14 cellular contexts compared by ENCODE assay signal in genomic region chr10:71697938-71698709, GRCh38. TPM values are rescaled to one million over a fixed set of nuclear protein-coding genes. Genes with fewer than 3 reads are reported as not detected.
DNase-seq lines count a peak whose midpoint lies in the region; ATAC-seq lines count a peak whose summit lies in the region.
"Had no signal": no experiment of that assay in that cellular context is flagged by ENCODE, and none has a peak within 500 bp of the region (broad histone marks: within the 10 kb centered on the region; RNA-seq: fewer than 3 reads in every experiment).

No MANE protein-coding gene starts in this region.

- H3K9me3 Mint-ChIP-seq in activated naive CD4-positive, alpha-beta T cell treated with anti-CD3 and anti-CD28 coated beads, Interleukin-2, amount 10 ng/mL, durations not matched to agents 7 days and 5 days: no peaks in the 10 kb centered on the region
- H3K9me3 Mint-ChIP-seq in naive thymus-derived CD4-positive, alpha-beta T cell: no peaks in the 10 kb centered on the region
- no peaks in the 10 kb centered on the region for H3K9me3 Mint-ChIP-seq in stimulated activated naive CD8-positive, alpha-beta T cell treated with anti-CD3 and anti-CD28 coated beads, Interleukin-15, Interleukin-2, amounts not matched to agents 100 ng/mL and 50 ng/mL, for 24 hours
- H3K9me3 Mint-ChIP-seq: H9 had no signal

- no peak overlapping the region for H3K27ac ChIP-seq in naive thymus-derived CD4-positive, alpha-beta T cell (ENCODE audit: low read depth, low read length)

- no peaks in the 10 kb centered on the region for H3K9me3 ChIP-seq in naive thymus-derived CD4-positive, alpha-beta T cell (ENCODE audit: control insufficient read depth in 2 of 3, low read length in 3 of 3)

- POLR2A ChIA-PET in naive thymus-derived CD4-positive, alpha-beta T cell (lab: Charles Lee): interaction anchor here (0.6 to 1.2 kb wide), 5 partner anchors 13 to 180 kb away, joined by 3 to 4 read pairs (median 3); no protein-coding TSS in a partner anchor

- ATAC-seq in naive thymus-derived CD4-positive, alpha-beta T cell: peak; percentile 22
- no peak for ATAC-seq in GM21737 (IDR thresholded peaks at IDR 0.05; ENCODE audit: unreplicated experiment)

- CTCF ChIA-PET in activated naive CD4-positive, alpha-beta T cell treated with anti-CD3 and anti-CD28 coated beads, Interleukin-2, amount 10 ng/mL, durations not matched to agents 7 days and 5 days (lab: Charles Lee): interaction anchor here (0.6 to 8.6 kb wide), 16 partner anchors 11 to 431 kb away, joined by 3 to 126 read pairs (median 6); partner anchors contain the start of genes SLC29A3 and VSIR
- CTCF ChIA-PET in naive thymus-derived CD4-positive, alpha-beta T cell (lab: Charles Lee): interaction anchor here (0.7 to 3.4 kb wide), 15 partner anchors 9 to 422 kb away, joined by 3 to 33 read pairs (median 4); partner anchors contain the start of gene VSIR

- peaks cover 56% of the 10 kb centered on the region for H3K4me1 Mint-ChIP-seq in activated naive CD4-positive, alpha-beta T cell treated with anti-CD3 and anti-CD28 coated beads, Interleukin-2, amount 10 ng/mL, durations not matched to agents 7 days and 5 days
- peaks cover 6 to 41% (median 28%) of the 10 kb centered on the region in 7 donors for H3K4me1 Mint-ChIP-seq in naive thymus-derived CD4-positive, alpha-beta T cell
- H3K4me1 Mint-ChIP-seq in stimulated activated naive CD8-positive, alpha-beta T cell treated with anti-CD3 and anti-CD28 coated beads, Interleukin-15, Interleukin-2, amounts not matched to agents 100 ng/mL and 50 ng/mL, for 24 hours (ENCODE audit: low read depth): peaks cover 56% of the 10 kb centered on the region

- H3K4me3 Mint-ChIP-seq in activated naive CD4-positive, alpha-beta T cell treated with anti-CD3 and anti-CD28 coated beads, Interleukin-2, amount 10 ng/mL, durations not matched to agents 7 days and 5 days: no peak overlapping the region
- H3K4me3 Mint-ChIP-seq in naive thymus-derived CD4-positive, alpha-beta T cell: peak overlapping the region in 1 of 10 donors; percentile 8
- H3K4me3 Mint-ChIP-seq in stimulated activated naive CD8-positive, alpha-beta T cell treated with anti-CD3 and anti-CD28 coated beads, Interleukin-15, Interleukin-2, amounts not matched to agents 100 ng/mL and 50 ng/mL, for 24 hours: peak overlapping the region; percentile 1
- H3K4me3 Mint-ChIP-seq: H9 had no signal

- peak overlapping the region; percentile 9 for H3K27ac Mint-ChIP-seq in activated naive CD4-positive, alpha-beta T cell treated with anti-CD3 and anti-CD28 coated beads, Interleukin-2, amount 10 ng/mL, durations not matched to agents 7 days and 5 days
- H3K27ac Mint-ChIP-seq in naive thymus-derived CD4-positive, alpha-beta T cell: peak overlapping the region in 3 of 9 donors; percentile 11 to 73 (median 17)
- peak overlapping the region; percentile 83 for H3K27ac Mint-ChIP-seq in stimulated activated naive CD8-positive, alpha-beta T cell treated with anti-CD3 and anti-CD28 coated beads, Interleukin-15, Interleukin-2, amounts not matched to agents 100 ng/mL and 50 ng/mL, for 24 hours

- no peaks in the 10 kb centered on the region for H3K27me3 ChIP-seq in naive thymus-derived CD4-positive, alpha-beta T cell (ENCODE audit: control insufficient read depth in 2 of 2, insufficient read depth in 2 of 2, low read length in 2 of 2)
- H3K27me3 ChIP-seq in H7 (ENCODE audit: control insufficient read depth, insufficient read depth, low read length): no peaks in the 10 kb centered on the region

- H3K4me3 ChIP-seq in naive thymus-derived CD4-positive, alpha-beta T cell (ENCODE audit: low read length): no peak overlapping the region
- no peak overlapping the region for H3K4me3 ChIP-seq in H7 (ENCODE audit: insufficient read depth, low read depth, low read length)

- H3K4me1 ChIP-seq in naive thymus-derived CD4-positive, alpha-beta T cell (ENCODE audit: control insufficient read depth in 2 of 2, insufficient read depth in 2 of 2, low read length in 2 of 2): peaks cover 23 to 50% of the 10 kb centered on the region in 2 donors

- intact Hi-C loops in naive thymus-derived CD4-positive, alpha-beta T cell (cut with micrococcal nuclease): loop anchor here in 1 of 2 donors (2.0 kb wide), 1 partner anchor 301 kb away; the partner anchor contains the start of gene CDH23

- DNase-seq in activated naive CD4-positive, alpha-beta T cell treated with anti-CD3 and anti-CD28 coated beads, Interleukin-2, amount 10 ng/mL, durations not matched to agents 7 days and 5 days: peak; percentile 37
- no peak for DNase-seq in activated naive CD4-positive, alpha-beta T cell treated with anti-CD3 and anti-CD28 coated beads, Interleukin-2, amount 50 U/mL, for 16 hours
- DNase-seq in activated CD8-positive, alpha-beta memory T cell treated with anti-CD3 and anti-CD28 coated beads, Interleukin-2, amount 50 U/mL, for 48 hours: peak; percentile 80
- DNase-seq in naive thymus-derived CD4-positive, alpha-beta T cell: peak in 1 of 9 donors; percentile 50
- DNase-seq in H7 (no peak), GM03348 (ENCODE audit: low spot score) (no peak)
- DNase-seq: DND-41; effector CD8-positive, alpha-beta T cell; H9; IMR-90; NCI-H187 treated with DMSO at 0.1 percent for 48 hours had no signal

- H3K27me3 Mint-ChIP-seq in activated naive CD4-positive, alpha-beta T cell treated with anti-CD3 and anti-CD28 coated beads, Interleukin-2, amount 10 ng/mL, durations not matched to agents 7 days and 5 days: peaks cover 38% of the 10 kb centered on the region
- H3K27me3 Mint-ChIP-seq in naive thymus-derived CD4-positive, alpha-beta T cell: no peaks in the 10 kb centered on the region
- no peaks in the 10 kb centered on the region for H3K27me3 Mint-ChIP-seq in stimulated activated naive CD8-positive, alpha-beta T cell treated with anti-CD3 and anti-CD28 coated beads, Interleukin-15, Interleukin-2, amounts not matched to agents 100 ng/mL and 50 ng/mL, for 24 hours

- H3K36me3 ChIP-seq in naive thymus-derived CD4-positive, alpha-beta T cell (ENCODE audit: control insufficient read depth in 2 of 3, insufficient read depth in 3 of 3, low read length in 3 of 3): no peaks in the 10 kb centered on the region
- no peaks in the 10 kb centered on the region for H3K36me3 ChIP-seq in H7 (replicated peaks; ENCODE audit: control insufficient read depth, insufficient read depth, low read length)

- no peaks in the 10 kb centered on the region for H3K36me3 Mint-ChIP-seq in activated naive CD4-positive, alpha-beta T cell treated with anti-CD3 and anti-CD28 coated beads, Interleukin-2, amount 10 ng/mL, durations not matched to agents 7 days and 5 days
- no peaks in the 10 kb centered on the region for H3K36me3 Mint-ChIP-seq in naive thymus-derived CD4-positive, alpha-beta T cell
- no peaks in the 10 kb centered on the region for H3K36me3 Mint-ChIP-seq in stimulated activated naive CD8-positive, alpha-beta T cell treated with anti-CD3 and anti-CD28 coated beads, Interleukin-15, Interleukin-2, amounts not matched to agents 100 ng/mL and 50 ng/mL, for 24 hours (ENCODE audit: low read depth)

RNA-seq across cellular contexts. Expression of gene C10orf105, which starts 21.5 kb away (rescaled TPM):
- total RNA-seq in naive thymus-derived CD4-positive, alpha-beta T cell: 1 to 10 TPM in 1 of 5 experiments, under 1 TPM in 4; 0.13 to 1.0 (median 0.19) TPM
- not detected for polyA plus RNA-seq in naive thymus-derived CD4-positive, alpha-beta T cell
- 0.17 and 0.18 TPM in 2 replicates for total RNA-seq in H7 (2014; rRNA removed; shearing (Covaris generic))
- total RNA-seq: lung microvascular endothelial cell had no signal
- polyA plus RNA-seq: IMR-90 had no signal

Comparison
In these comparisons a context has a peak if more than half of its experiments do, and no peak if none do; other contexts are left out.
1. DNase-seq: peak in activated naive CD4-positive, alpha-beta T cell treated with anti-CD3 and anti-CD28 coated beads, Interleukin-2, amount 10 ng/mL, durations not matched to agents 7 days and 5 days (single experiment) and activated CD8-positive, alpha-beta memory T cell treated with anti-CD3 and anti-CD28 coated beads, Interleukin-2, amount 50 U/mL, for 48 hours (single experiment); none in activated naive CD4-positive, alpha-beta T cell treated with anti-CD3 and anti-CD28 coated beads, Interleukin-2, amount 50 U/mL, for 16 hours (single experiment), H7 (single experiment) and GM03348 (single experiment).